28 cellular contexts compared by ENCODE assay signal in the genomic region with DNA sequence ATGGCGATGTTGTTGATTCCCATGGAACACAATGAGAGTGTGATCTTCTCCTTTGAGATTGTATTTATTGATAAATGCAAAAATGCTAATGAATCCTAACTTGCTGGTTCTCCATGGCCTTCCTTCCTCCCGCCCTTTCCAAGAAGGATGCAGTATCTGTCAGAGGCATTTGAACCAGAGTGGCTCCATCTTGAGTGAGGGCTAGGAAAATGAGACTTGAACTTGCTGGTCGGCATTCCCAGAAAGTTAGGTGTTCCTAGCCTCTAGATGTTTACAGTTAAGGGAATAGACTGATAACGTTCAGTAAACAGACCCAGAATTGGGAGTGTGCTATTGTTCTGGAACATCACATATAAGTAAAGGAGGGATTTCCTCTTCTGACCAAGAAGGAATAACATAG. TPM values are rescaled to one million over a fixed set of nuclear protein-coding genes. Genes with fewer than 3 reads are reported as not detected.
"Had no signal": no experiment of that assay in that cellular context is flagged by ENCODE, and none has a peak within 500 bp of the region (broad histone marks: within the 10 kb centered on the region; RNA-seq: fewer than 3 reads in every experiment).

No MANE protein-coding gene starts in this region.

- H3K4me3 Mint-ChIP-seq: activated naive CD8-positive, alpha-beta T cell treated with anti-CD3 and anti-CD28 coated beads for 36 hours; memory B cell; nephron; stimulated activated naive B cell treated with anti-CD40 and anti-IgM and Interleukin-4, amounts not matched to agents 10 μg/mL and 1 μg/mL and 100 μg/mL, for 72 hours; T-helper 1 cell treated with Interleukin-12 subunit alpha and Interleukin-12 subunit beta and Interleukin-4 antibody, amounts not matched to agents 30 μg/mL and 1 μg/mL, for 36 hours; type B pancreatic cell; WTC11 had no signal

- DNase-seq: activated CD4-positive, alpha-beta T cell treated with anti-CD3 and anti-CD28 coated beads, Interleukin-2, amount 50 U/mL, for 48 hours; activated naive CD4-positive, alpha-beta T cell treated with Interleukin-2 at 50 U/mL for 16 hours; activated naive CD8-positive, alpha-beta T cell treated with anti-CD3 and anti-CD28 coated beads for 36 hours; activated T-cell treated with anti-CD3 and anti-CD28 coated beads, Interleukin-2, amount 50 U/mL, for 48 hours; head of caudate nucleus; hypothalamus; posterior cingulate gyrus; stimulated activated CD4-positive, alpha-beta T cell treated with anti-CD3 and anti-CD28 coated beads, Interleukin-2, amount 100 ng/mL, for 48 hours; stimulated activated CD8-positive, alpha-beta memory T cell treated with anti-CD3 and anti-CD28 coated beads, Interleukin-4, amount 100 ng/mL, for 48 hours; stimulated activated naive B cell treated with anti-CD40 and anti-IgM and Interleukin-4, amounts not matched to agents 10 μg/mL and 1 μg/mL and 100 μg/mL, for 72 hours; testis had no signal

- H3K27me3 ChIP-seq: cardiac muscle cell, neutrophil, testis, vagina had no signal

- H3K4me3 ChIP-seq: cardiac muscle cell, gastroesophageal sphincter, testis, vagina had no signal

- H3K9me3 ChIP-seq: gastroesophageal sphincter, neutrophil, testis, vagina had no signal

- H3K9me3 Mint-ChIP-seq: activated naive CD8-positive, alpha-beta T cell treated with anti-CD3 and anti-CD28 coated beads for 36 hours; T-helper 1 cell treated with Interleukin-12 subunit alpha and Interleukin-12 subunit beta and Interleukin-4 antibody, amounts not matched to agents 30 μg/mL and 1 μg/mL, for 36 hours had no signal

- H3K4me1 ChIP-seq: gastroesophageal sphincter, testis, vagina had no signal

- H3K27ac Mint-ChIP-seq: activated naive CD8-positive, alpha-beta T cell treated with anti-CD3 and anti-CD28 coated beads for 36 hours; memory B cell; nephron; stimulated activated naive B cell treated with anti-CD40 and anti-IgM and Interleukin-4, amounts not matched to agents 10 μg/mL and 1 μg/mL and 100 μg/mL, for 72 hours; T-helper 1 cell treated with Interleukin-12 subunit alpha and Interleukin-12 subunit beta and Interleukin-4 antibody, amounts not matched to agents 30 μg/mL and 1 μg/mL, for 36 hours; type B pancreatic cell; WTC11 had no signal

- H3K36me3 Mint-ChIP-seq: activated naive CD8-positive, alpha-beta T cell treated with anti-CD3 and anti-CD28 coated beads for 36 hours; memory B cell; stimulated activated naive B cell treated with anti-CD40 and anti-IgM and Interleukin-4, amounts not matched to agents 10 μg/mL and 1 μg/mL and 100 μg/mL, for 72 hours; type B pancreatic cell; WTC11 had no signal

- H3K4me1 Mint-ChIP-seq: activated naive CD8-positive, alpha-beta T cell treated with anti-CD3 and anti-CD28 coated beads for 36 hours; memory B cell; nephron; stimulated activated naive B cell treated with anti-CD40 and anti-IgM and Interleukin-4, amounts not matched to agents 10 μg/mL and 1 μg/mL and 100 μg/mL, for 72 hours had no signal

- H3K27me3 Mint-ChIP-seq: memory B cell, type B pancreatic cell had no signal

- H3K36me3 ChIP-seq: cardiac muscle cell, gastroesophageal sphincter, neutrophil, vagina had no signal

- ATAC-seq: gastroesophageal sphincter; sciatic nerve; stimulated activated naive B cell treated with anti-CD40 and anti-IgM and Interleukin-4, amounts not matched to agents 10 μg/mL and 1 μg/mL and 100 μg/mL, for 72 hours; WTC11 had no signal

- H3K27ac ChIP-seq: cardiac muscle cell, gastroesophageal sphincter, neutrophil, testis, vagina had no signal

- FAIRE-seq: endometrium had no signal

RNA-seq across cellular contexts. Expression of a gene that starts 44.2 kb away (rescaled TPM):
- total RNA-seq: activated naive CD8-positive, alpha-beta T cell treated with anti-CD3 and anti-CD28 coated beads for 36 hours; cardiac muscle cell; cerebellum; gastroesophageal sphincter; liver; mononuclear cell; renal cortical epithelial cell; sciatic nerve; testis; vagina; WTC11 had no signal
- polyA plus RNA-seq: cardiac muscle cell, esophagus, liver had no signal

RNA-seq across cellular contexts. Expression of a gene that starts 59.6 kb away (rescaled TPM):
- total RNA-seq: activated naive CD8-positive, alpha-beta T cell treated with anti-CD3 and anti-CD28 coated beads for 36 hours; cardiac muscle cell; gastroesophageal sphincter; liver; mononuclear cell; myocyte; sciatic nerve; testis; vagina; WTC11 had no signal
- polyA plus RNA-seq: cardiac muscle cell, esophagus, liver had no signal
